11 cellular contexts compared by ENCODE assay signal in the genomic region with DNA sequence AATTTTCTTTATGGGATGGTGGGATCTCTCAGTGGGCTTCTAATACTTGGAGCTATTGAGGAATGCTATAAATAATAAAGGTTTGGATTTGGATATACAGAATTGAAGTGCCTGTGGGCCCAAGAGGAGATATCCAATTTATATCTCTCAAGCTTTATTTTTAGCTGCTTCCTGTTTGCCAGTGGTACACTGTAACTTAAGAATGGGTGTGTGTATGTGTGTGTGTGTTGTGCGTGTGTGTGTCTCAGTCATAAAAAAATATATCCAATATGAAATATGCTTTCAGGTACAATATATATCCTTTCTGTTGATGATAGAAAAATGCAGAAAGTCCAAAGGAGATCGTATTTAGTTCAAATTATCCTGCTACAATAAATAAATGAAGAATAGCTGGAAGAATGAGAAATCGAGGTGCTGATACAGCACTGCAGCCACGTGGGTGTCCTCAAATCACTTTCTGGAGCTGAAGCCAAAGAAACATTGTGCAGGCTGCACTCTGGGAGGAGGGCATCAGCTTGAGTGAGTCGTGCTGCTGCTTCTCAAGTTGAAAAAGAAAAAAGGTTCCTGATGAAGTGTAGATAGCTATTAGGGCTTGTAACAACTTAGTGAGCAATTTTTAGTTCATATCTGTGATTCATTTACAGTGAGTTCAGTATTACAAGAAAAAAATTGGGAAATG. TPM values are rescaled to one million over a fixed set of nuclear protein-coding genes. Genes with fewer than 3 reads are reported as not detected.
DNase-seq lines count a peak whose midpoint lies in the region; ATAC-seq and TF ChIP-seq lines count a peak whose summit lies in the region.
"Had no signal": no experiment of that assay in that cellular context is flagged by ENCODE, and none has a peak within 500 bp of the region (broad histone marks: within the 10 kb centered on the region; RNA-seq: fewer than 3 reads in every experiment).

No MANE protein-coding gene starts in this region.

- H3K27me3 Mint-ChIP-seq in osteocyte (ENCODE audit: unreplicated experiment): no peaks in the 10 kb centered on the region

- H3K4me3 ChIP-seq in fibroblast of the aortic adventitia (ENCODE audit: low read depth, low read length): no peak overlapping the region

- peaks cover 64% of the 10 kb centered on the region for H3K4me1 Mint-ChIP-seq in osteocyte (ENCODE audit: unreplicated experiment)

- DNase-seq in EH (ENCODE audit: low read depth): peak; percentile 64
- peak; percentile 18 for DNase-seq in RKO (ENCODE audit: low spot score)
- DNase-seq in fibroblast of the aortic adventitia (ENCODE audit: low read depth): peak; percentile 70
- DNase-seq in osteocyte (ENCODE audit: extremely low spot score, unreplicated experiment): no peak
- DNase-seq in GM19238 (ENCODE audit: insufficient read length, low spot score): no peak
- no peak for DNase-seq in NCI-H345 treated with DMSO at 0.1 percent for 48 hours (lab: John Stamatoyannopoulos, UW; ENCODE audit: unreplicated experiment)
- DNase-seq: activated CD4-positive, alpha-beta T cell treated with anti-CD3 and anti-CD28 coated beads, Interleukin-2, amount 50 U/mL, for 1 hour; NK-92 treated with Interleukin-12 subunit alpha and Interleukin-12 subunit beta, amount 100 ng/mL, for 24 hours; stimulated activated CD4-positive, alpha-beta T cell treated with anti-CD3 and anti-CD28 coated beads, Interleukin-1b, Interleukin-23, amount 100 ng/mL, for 48 hours had no signal

- H3K27ac Mint-ChIP-seq in osteocyte (ENCODE audit: unreplicated experiment): peak overlapping the region; percentile 94

- TF ChIP-seq CTCF in fibroblast of the aortic adventitia (IDR thresholded peaks at IDR 0.05; ENCODE audit: insufficient read depth, low read length): no peak
- no peak for TF ChIP-seq CTCF in osteocyte (IDR thresholded peaks at IDR 0.05)

- peak overlapping the region; percentile 38 for H3K4me3 Mint-ChIP-seq in osteocyte (ENCODE audit: unreplicated experiment)

- no peaks in the 10 kb centered on the region for H3K9me3 Mint-ChIP-seq in osteocyte (ENCODE audit: unreplicated experiment)

- ATAC-seq in HG03025 (IDR thresholded peaks at IDR 0.05; ENCODE audit: low FRiP score, unreplicated experiment) (no peak), GM19023 (IDR thresholded peaks at IDR 0.05; ENCODE audit: unreplicated experiment) (no peak)

- H3K36me3 Mint-ChIP-seq in osteocyte (ENCODE audit: unreplicated experiment): peaks cover 19% of the 10 kb centered on the region

RNA-seq across cellular contexts. Expression of gene DSE, which starts 40.3 kb away (rescaled TPM):
- total RNA-seq in fibroblast of the aortic adventitia (ENCODE audit: low replicate concordance) (50.7 and 61.2 TPM in 2 replicates), osteocyte (57.2 and 67.1 TPM in 2 replicates)

RNA-seq across cellular contexts. Expression of gene CALHM6, which starts 50.1 kb away (rescaled TPM):
- total RNA-seq in fibroblast of the aortic adventitia (ENCODE audit: low replicate concordance): 0.18 and 1.6 TPM in 2 replicates
- total RNA-seq in osteocyte: 0.94 and 1.3 TPM in 2 replicates

Comparison
In these comparisons a context has a peak if more than half of its experiments do, and no peak if none do; other contexts are left out.
1. DNase-seq: peak in EH (single experiment), RKO (single experiment) and fibroblast of the aortic adventitia (single experiment); none in osteocyte (single experiment), GM19238 (single experiment) and NCI-H345 treated with DMSO at 0.1 percent for 48 hours (single experiment).